In the genomic region with DNA sequence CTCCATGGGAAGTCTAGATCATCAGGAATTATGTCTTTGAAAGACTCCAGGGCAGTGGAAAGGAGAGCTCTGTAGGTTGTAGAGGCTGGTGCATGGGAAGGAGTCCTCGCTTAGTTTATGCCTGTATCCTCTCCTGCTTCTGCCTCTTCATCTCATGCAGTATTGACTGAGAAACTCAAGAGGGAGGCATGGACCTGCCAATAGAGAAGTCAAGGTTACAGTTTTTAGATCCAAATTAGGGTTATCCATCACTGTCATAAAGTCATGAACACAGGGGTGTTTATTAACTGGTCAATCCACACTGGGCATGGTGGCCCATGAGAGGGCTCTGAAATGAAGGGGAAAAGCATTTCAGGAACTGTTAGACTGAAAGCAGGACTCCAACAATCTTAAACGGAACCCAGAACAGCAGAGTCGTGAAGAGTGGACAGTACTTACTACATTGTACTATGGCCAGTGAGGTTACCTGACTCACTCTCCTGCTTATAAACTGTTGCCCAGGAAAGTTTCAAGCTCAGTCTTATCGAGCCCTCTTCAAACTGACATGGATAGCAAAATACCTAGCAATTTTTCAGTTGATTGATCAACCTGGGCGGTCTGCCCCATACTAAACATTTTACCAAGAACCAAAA, we compare ENCODE assay signal across 11 cellular contexts. TPM values are rescaled to one million over a fixed set of nuclear protein-coding genes. Genes with fewer than 3 reads are reported as not detected.
DNase-seq lines count a peak whose midpoint lies in the region; ATAC-seq, FAIRE-seq and TF ChIP-seq lines count a peak whose summit lies in the region.
"Had no signal": no experiment of that assay in that cellular context is flagged by ENCODE, and none has a peak within 500 bp of the region (broad histone marks: within the 10 kb centered on the region; RNA-seq: fewer than 3 reads in every experiment).

No MANE protein-coding gene starts in this region.

- TF ChIP-seq EP300 in GM12878 (IDR thresholded peaks at IDR 0.05; ENCODE audit: borderline replicate concordance in 1 of 2, control insufficient read depth in 1 of 2, low read depth in 2 of 2, low read length in 2 of 2), result no peak

- H3K4me1 Mint-ChIP-seq in CD8-positive, alpha-beta T cell (ENCODE audit: low read depth), result no peaks in the 10 kb centered on the region
- H3K4me1 Mint-ChIP-seq in activated T-cell treated with anti-CD3 and anti-CD28 coated beads, Interleukin-2, amount 50 U/mL, for 24 hours (ENCODE audit: low read depth), result peaks cover 12% of the 10 kb centered on the region

- no peak overlapping the region for H3K27ac ChIP-seq in CD8-positive, alpha-beta T cell (ENCODE audit: low read depth, low read length)
- H3K27ac ChIP-seq in GM12878 (ENCODE audit: control insufficient read depth, insufficient read depth), result no peak overlapping the region
- H3K27ac ChIP-seq: testis had no signal

- H3K4me2 ChIP-seq in GM12878 (ENCODE audit: control insufficient read depth, insufficient read depth), result no peak overlapping the region

- POLR2A ChIA-PET in CD8-positive, alpha-beta T cell (lab: Charles Lee), result no interaction called here
- POLR2A ChIA-PET in GM12878 (lab: Charles Lee), result interaction anchor here (0.7 to 19.5 kb wide), 7 partner anchors 9 to 136 kb away, joined by 3 to 241 read pairs (median 6); no protein-coding TSS in a partner anchor

- no peak for TF ChIP-seq CTCF in CD8-positive, alpha-beta T cell (IDR thresholded peaks at IDR 0.05)
- peak; percentile 50 to 70 (median 59); a peak in 5 of 6 replicates for TF ChIP-seq CTCF in GM12878 (IDR thresholded peaks at IDR 0.05 in 2 of 3, conservative IDR thresholded peaks at IDR 0.05 in 1 of 3; ENCODE audit: control insufficient read depth in 2 of 3, extremely low read depth in 1 of 3, insufficient read depth in 1 of 3, low read depth in 3 of 3, low read length in 3 of 3)

- no peaks in the 10 kb centered on the region for H3K4me1 ChIP-seq in CD8-positive, alpha-beta T cell (ENCODE audit: insufficient read depth, low read length)
- H3K4me1 ChIP-seq in GM12878 (ENCODE audit: control insufficient read depth, insufficient read depth, low read length), result peaks cover 10% of the 10 kb centered on the region
- H3K4me1 ChIP-seq: testis had no signal

- no peaks in the 10 kb centered on the region for H4K20me1 ChIP-seq in GM12878 (ENCODE audit: control insufficient read depth, insufficient read depth)

- H3K4me3 Mint-ChIP-seq in CD8-positive, alpha-beta T cell, result no peak overlapping the region
- no peak overlapping the region for H3K4me3 Mint-ChIP-seq in activated T-cell treated with anti-CD3 and anti-CD28 coated beads, Interleukin-2, amount 50 U/mL, for 24 hours

- RAD21 ChIA-PET in GM12878 (lab: Charles Lee; ENCODE audit: unreplicated experiment), result interaction anchor here (0.9 to 3.3 kb wide), 24 partner anchors 7 to 430 kb away, joined by 3 to 22 read pairs (median 5); no protein-coding TSS in a partner anchor

- in situ Hi-C loops in GM12878 (cut with MboI) (no loop called here), ACHN (cut with HindIII; ENCODE audit: low pct_ligation_motif_present, low pct_unique_long_range_greater_than_20kb, low sequenced_read_pairs) (no loop called here)

- TF ChIP-seq POLR2A in GM12878 (IDR thresholded peaks at IDR 0.05; ENCODE audit: low read depth, low read length), result no peak

- H3K79me2 ChIP-seq in GM12878 (ENCODE audit: control insufficient read depth, insufficient read depth, low read length), result no peaks in the 10 kb centered on the region

- H3K4me3 ChIP-seq in CD8-positive, alpha-beta T cell (ENCODE audit: low read depth, low read length), result no peak overlapping the region
- H3K4me3 ChIP-seq in GM12878, result no peak overlapping the region
- H3K4me3 ChIP-seq: testis had no signal

- peaks cover 5% of the 10 kb centered on the region for H3K27me3 Mint-ChIP-seq in CD8-positive, alpha-beta T cell (ENCODE audit: low read depth)
- H3K27me3 Mint-ChIP-seq in activated T-cell treated with anti-CD3 and anti-CD28 coated beads, Interleukin-2, amount 50 U/mL, for 24 hours, result peaks cover 8% of the 10 kb centered on the region

- no peak overlapping the region for H3K9ac ChIP-seq in GM12878 (ENCODE audit: control insufficient read depth, insufficient read depth, low read length)

- peaks cover 5% of the 10 kb centered on the region for H3K36me3 Mint-ChIP-seq in CD8-positive, alpha-beta T cell
- no peaks in the 10 kb centered on the region for H3K36me3 Mint-ChIP-seq in activated T-cell treated with anti-CD3 and anti-CD28 coated beads, Interleukin-2, amount 50 U/mL, for 24 hours (ENCODE audit: low read depth)

- H3K9me3 Mint-ChIP-seq in CD8-positive, alpha-beta T cell, result peaks cover 17% of the 10 kb centered on the region
- peaks cover 14% of the 10 kb centered on the region for H3K9me3 Mint-ChIP-seq in activated T-cell treated with anti-CD3 and anti-CD28 coated beads, Interleukin-2, amount 50 U/mL, for 24 hours

- 96% methylated on average over 5 of the region's 5 CpGs for WGBS in GM12878 (ENCODE audit: insufficient coverage, insufficient replicate concordance, low lambda C conversion rate, missing lambda C conversion rate)

- SMC1A ChIA-PET in GM12878 (lab: Charles Lee; ENCODE audit: uncharacterized antibody, unreplicated experiment), result interaction anchor here (0.6 to 8.4 kb wide), 31 partner anchors 10 to 367 kb away, joined by 3 to 60 read pairs (median 4); partner anchors contain the start of gene PPM1A

- no peaks in the 10 kb centered on the region for H3K9me3 ChIP-seq in CD8-positive, alpha-beta T cell (ENCODE audit: low read length)
- H3K9me3 ChIP-seq in GM12878 (replicated peaks; ENCODE audit: control insufficient read depth, insufficient read depth, low read length), result peaks cover 11% of the 10 kb centered on the region; the same call in 2 of the 3 replicates
- H3K9me3 ChIP-seq: testis had no signal

- peak; percentile 91 for TF ChIP-seq RAD21 in GM12878 (IDR thresholded peaks at IDR 0.05; ENCODE audit: insufficient read depth, low read depth, low read length)

- no TSS peak for BruUV-seq in GM12878 (replicated peaks; lab: Mats Ljungman, UMichigan)

- no peak for DNase-seq in CD8-positive, alpha-beta T cell
- DNase-seq in GM12878 (ENCODE audit: low read depth, low spot score), result no peak
- no peak for DNase-seq in activated T-cell treated with anti-CD3 and anti-CD28 coated beads, Interleukin-2, amount 50 U/mL, for 24 hours
- no peak for DNase-seq in posterior vena cava (ENCODE audit: low spot score)
- DNase-seq in ACHN, result no peak
- no peak for DNase-seq in C1 segment of cervical spinal cord (lab: John Stamatoyannopoulos, UW)
- DNase-seq: NCI-H226, nucleus accumbens, testis had no signal

- no peaks in the 10 kb centered on the region for H3K27me3 ChIP-seq in CD8-positive, alpha-beta T cell (ENCODE audit: insufficient read depth, low read length)
- H3K27me3 ChIP-seq in GM12878 (replicated peaks in 1 of 2; ENCODE audit: control insufficient read depth in 2 of 2, insufficient read depth in 2 of 2, low read length in 1 of 2), result no peaks in the 10 kb centered on the region
- H3K27me3 ChIP-seq: testis had no signal

- H3K36me3 ChIP-seq in CD8-positive, alpha-beta T cell (ENCODE audit: insufficient read depth, low read length), result no peaks in the 10 kb centered on the region
- H3K36me3 ChIP-seq in GM12878 (ENCODE audit: control insufficient read depth in 2 of 2, insufficient read depth in 2 of 2, low read length in 1 of 2), result no peaks in the 10 kb centered on the region

- no peak overlapping the region for H2AFZ ChIP-seq in GM12878 (ENCODE audit: control insufficient read depth, low read depth, low read length)

- no peak overlapping the region for H3K27ac Mint-ChIP-seq in CD8-positive, alpha-beta T cell
- no peak overlapping the region for H3K27ac Mint-ChIP-seq in activated T-cell treated with anti-CD3 and anti-CD28 coated beads, Interleukin-2, amount 50 U/mL, for 24 hours

- CTCF ChIA-PET in CD8-positive, alpha-beta T cell (lab: Charles Lee), result interaction anchor here (0.6 to 1.6 kb wide), 5 partner anchors 9 to 429 kb away, joined by 3 to 5 read pairs (median 4); no protein-coding TSS in a partner anchor
- CTCF ChIA-PET in GM12878 (lab: Yijun Ruan, JAX), result interaction anchor here (0.6 to 6.7 kb wide), 27 partner anchors 9 to 367 kb away, joined by 3 to 61 read pairs (median 5); partner anchors contain the start of genes DHRS7 and PPM1A

- no peak for FAIRE-seq in GM12878 (lab: Jason Lieb, UNC)

- intact Hi-C loops in CD8-positive, alpha-beta T cell (cut with DNase I, micrococcal nuclease), result loop anchor here (1.0 to 5.0 kb wide), 5 partner anchors 72 to 1057 kb away; no protein-coding TSS in a partner anchor
- intact Hi-C loops in GM12878 (cut with micrococcal nuclease; ENCODE audit: unreplicated experiment) (loop anchor here (2.0 kb wide), 1 partner anchor 136 kb away; no protein-coding TSS in a partner anchor), posterior vena cava (cut with DNase I) (no loop called here)

- peak; percentile 52 for ATAC-seq in CD8-positive, alpha-beta T cell
- ATAC-seq in GM19025 (IDR thresholded peaks at IDR 0.05; ENCODE audit: low read depth, unreplicated experiment), result peak; percentile 59
- peak; percentile 56 for ATAC-seq in HG03342 (IDR thresholded peaks at IDR 0.05; ENCODE audit: unreplicated experiment)
- peak; percentile 88 for ATAC-seq in GM12878

RNA-seq across cellular contexts. Expression of gene DHRS7, which starts 30.1 kb away (rescaled TPM):
- 10 to 100 TPM; 26.6 to 27.6 TPM for total RNA-seq in CD8-positive, alpha-beta T cell
- total RNA-seq in GM12878 (2013; cell fraction: nucleolus; rRNA removed), result 83.0 and 83.5 TPM in 2 replicates
- 74.0 and 75.8 TPM in 2 replicates for total RNA-seq in GM12878 (2014; rRNA removed)
- total RNA-seq in GM12878 (2014; rRNA removed; fragmentation: Illumina TruSeq; extraction: Trizol), result 58.5 and 59.1 TPM in 2 replicates
- total RNA-seq in GM12878 (2021), result 58.8 and 60.7 TPM in 2 replicates
- 51.5 TPM for polyA plus RNA-seq in GM12878 (2011; ENCODE audit: low read depth)
- 55.0 and 56.9 TPM in 2 replicates for polyA plus RNA-seq in GM12878 (2011; rRNA removed)
- polyA plus RNA-seq in GM12878 (2011; cell fraction: cytosol; rRNA removed), result 39.1 and 39.5 TPM in 2 replicates
- 30.7 and 34.7 TPM in 2 replicates for polyA plus RNA-seq in GM12878 (2011; cell fraction: nucleus; rRNA removed)
- 54.3 and 60.3 TPM in 2 replicates for polyA plus RNA-seq in GM12878 (2012)
- 63.6 and 85.6 TPM in 2 replicates for polyA plus RNA-seq in GM12878 (2014; fragmentation: Illumina TruSeq; extraction: Trizol)
- 10 to 100 TPM; 59.1 to 66.1 TPM for polyA plus RNA-seq in GM12878 (2014; fragmentation: Nextera tagmentation; extraction: Ambion mirVana)
- polyA plus RNA-seq in GM12878 (2014; rRNA removed), result 56.6 and 60.8 TPM in 2 replicates
- 10 to 100 TPM; 98.0 to 99.8 TPM for polyA plus RNA-seq in GM12878 (2016; fragmentation: Nextera tagmentation; extraction: Ambion mirVana)
- polyA minus RNA-seq in GM12878 (2011; rRNA and poly(A)+ RNA removed), result 25.6 and 33.3 TPM in 2 replicates
- polyA minus RNA-seq in GM12878 (2011; cell fraction: cytosol; rRNA and poly(A)+ RNA removed), result 11.8 and 18.3 TPM in 2 replicates
- 25.0 and 32.4 TPM in 2 replicates for polyA minus RNA-seq in GM12878 (2011; cell fraction: nucleus; rRNA and poly(A)+ RNA removed)
- total RNA-seq in posterior vena cava, result 10 to 100 TPM; 58.3 to 63.9 TPM

RNA-seq across cellular contexts. Expression of gene PPM1A, which starts 53.7 kb away (rescaled TPM):
- total RNA-seq in CD8-positive, alpha-beta T cell, result 100 to 1,000 TPM; 114 to 115 TPM
- 212 and 214 TPM in 2 replicates for total RNA-seq in GM12878 (2013; cell fraction: nucleolus; rRNA removed)
- total RNA-seq in GM12878 (2014; rRNA removed), result 16.8 and 25.3 TPM in 2 replicates
- 35.1 and 35.3 TPM in 2 replicates for total RNA-seq in GM12878 (2014; rRNA removed; fragmentation: Illumina TruSeq; extraction: Trizol)
- 66.2 and 73.1 TPM in 2 replicates for total RNA-seq in GM12878 (2021)
- polyA plus RNA-seq in GM12878 (2011; ENCODE audit: low read depth), result 48.8 TPM
- 124 and 181 TPM in 2 replicates for polyA plus RNA-seq in GM12878 (2011; rRNA removed)
- 29.7 and 36.5 TPM in 2 replicates for polyA plus RNA-seq in GM12878 (2011; cell fraction: cytosol; rRNA removed)
- polyA plus RNA-seq in GM12878 (2011; cell fraction: nucleus; rRNA removed), result 131 and 153 TPM in 2 replicates
- 60.8 and 61.6 TPM in 2 replicates for polyA plus RNA-seq in GM12878 (2012)
- 55.7 and 77.5 TPM in 2 replicates for polyA plus RNA-seq in GM12878 (2014; fragmentation: Illumina TruSeq; extraction: Trizol)
- 10 to 100 TPM; 49.0 to 58.6 TPM for polyA plus RNA-seq in GM12878 (2014; fragmentation: Nextera tagmentation; extraction: Ambion mirVana)
- polyA plus RNA-seq in GM12878 (2014; rRNA removed), result 40.3 and 45.0 TPM in 2 replicates
- 10 to 100 TPM; 29.0 to 29.8 TPM for polyA plus RNA-seq in GM12878 (2016; fragmentation: Nextera tagmentation; extraction: Ambion mirVana)
- 140 and 261 TPM in 2 replicates for polyA minus RNA-seq in GM12878 (2011; rRNA and poly(A)+ RNA removed)
- 37.6 and 52.6 TPM in 2 replicates for polyA minus RNA-seq in GM12878 (2011; cell fraction: cytosol; rRNA and poly(A)+ RNA removed)
- polyA minus RNA-seq in GM12878 (2011; cell fraction: nucleus; rRNA and poly(A)+ RNA removed), result 44.7 and 63.4 TPM in 2 replicates
- 10 to 100 TPM; 45.3 to 64.2 TPM for total RNA-seq in posterior vena cava

Comparison
In these comparisons a context has a peak if more than half of its experiments do, and no peak if none do; other contexts are left out.
1. intact Hi-C loops: an anchor here in CD8-positive, alpha-beta T cell (1.0 to 5.0 kb wide) and GM12878 (2.0 kb wide); none called in posterior vena cava.